Comparison of ENCODE assay signal across 1 cellular context in genomic region chr22:20218320-20218872, GRCh38.
TF ChIP-seq lines count a peak whose summit lies in the region.

No MANE protein-coding gene starts in this region.

TF ChIP-seq in K562, 482 proteins besides CTCF, POLR2A, EP300 and RAD21 (continued from another document):
- TF ChIP-seq CEBPZ (IDR thresholded peaks at IDR 0.05; ENCODE audit: borderline replicate concordance, low read depth, low read length) (no peak), ZFP36 (IDR thresholded peaks at IDR 0.05; ENCODE audit: low read depth, low read length, partially characterized antibody) (no peak)
- TF ChIP-seq, protein P1, sequence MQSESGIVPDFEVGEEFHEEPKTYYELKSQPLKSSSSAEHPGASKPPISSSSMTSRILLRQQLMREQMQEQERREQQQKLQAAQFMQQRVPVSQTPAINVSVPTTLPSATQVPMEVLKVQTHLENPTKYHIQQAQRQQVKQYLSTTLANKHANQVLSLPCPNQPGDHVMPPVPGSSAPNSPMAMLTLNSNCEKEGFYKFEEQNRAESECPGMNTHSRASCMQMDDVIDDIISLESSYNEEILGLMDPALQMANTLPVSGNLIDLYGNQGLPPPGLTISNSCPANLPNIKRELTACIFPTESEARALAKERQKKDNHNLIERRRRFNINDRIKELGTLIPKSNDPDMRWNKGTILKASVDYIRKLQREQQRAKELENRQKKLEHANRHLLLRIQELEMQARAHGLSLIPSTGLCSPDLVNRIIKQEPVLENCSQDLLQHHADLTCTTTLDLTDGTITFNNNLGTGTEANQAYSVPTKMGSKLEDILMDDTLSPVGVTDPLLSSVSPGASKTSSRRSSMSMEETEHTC (IDR thresholded peaks at IDR 0.05), result no peak
- TF ChIP-seq, protein P2, sequence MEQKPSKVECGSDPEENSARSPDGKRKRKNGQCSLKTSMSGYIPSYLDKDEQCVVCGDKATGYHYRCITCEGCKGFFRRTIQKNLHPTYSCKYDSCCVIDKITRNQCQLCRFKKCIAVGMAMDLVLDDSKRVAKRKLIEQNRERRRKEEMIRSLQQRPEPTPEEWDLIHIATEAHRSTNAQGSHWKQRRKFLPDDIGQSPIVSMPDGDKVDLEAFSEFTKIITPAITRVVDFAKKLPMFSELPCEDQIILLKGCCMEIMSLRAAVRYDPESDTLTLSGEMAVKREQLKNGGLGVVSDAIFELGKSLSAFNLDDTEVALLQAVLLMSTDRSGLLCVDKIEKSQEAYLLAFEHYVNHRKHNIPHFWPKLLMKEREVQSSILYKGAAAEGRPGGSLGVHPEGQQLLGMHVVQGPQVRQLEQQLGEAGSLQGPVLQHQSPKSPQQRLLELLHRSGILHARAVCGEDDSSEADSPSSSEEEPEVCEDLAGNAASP (IDR thresholded peaks at IDR 0.05), result no peak
- TF ChIP-seq, protein P3, sequence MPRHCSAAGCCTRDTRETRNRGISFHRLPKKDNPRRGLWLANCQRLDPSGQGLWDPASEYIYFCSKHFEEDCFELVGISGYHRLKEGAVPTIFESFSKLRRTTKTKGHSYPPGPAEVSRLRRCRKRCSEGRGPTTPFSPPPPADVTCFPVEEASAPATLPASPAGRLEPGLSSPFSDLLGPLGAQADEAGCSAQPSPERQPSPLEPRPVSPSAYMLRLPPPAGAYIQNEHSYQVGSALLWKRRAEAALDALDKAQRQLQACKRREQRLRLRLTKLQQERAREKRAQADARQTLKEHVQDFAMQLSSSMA (CRISPR knock-in tag; IDR thresholded peaks at IDR 0.05), result no peak
